In the genomic region with DNA sequence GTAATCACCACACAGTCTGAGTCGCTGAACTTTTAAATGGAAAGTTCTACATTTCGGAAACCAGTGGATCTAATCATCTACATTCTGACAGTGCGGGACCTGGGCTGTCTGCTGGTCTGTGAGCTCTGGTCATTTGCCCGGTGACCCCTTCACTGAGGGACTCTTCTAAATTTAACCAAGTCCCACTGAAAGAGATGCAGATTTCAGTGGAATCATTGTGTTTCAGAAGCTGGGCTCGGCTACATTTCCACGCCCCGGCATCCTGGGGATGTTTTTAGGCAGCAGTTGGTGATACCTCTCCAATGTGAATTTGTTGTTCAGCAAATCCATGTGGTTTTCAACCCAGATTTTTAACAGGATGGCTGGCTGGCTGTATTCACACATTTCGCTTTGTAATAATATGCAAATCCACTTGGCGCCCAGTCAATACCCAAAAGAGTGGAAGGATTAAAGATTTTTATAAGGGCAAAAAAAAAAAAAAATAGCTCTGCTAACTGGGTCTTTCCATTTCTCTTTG, we compare ENCODE assay signal across 16 cellular contexts.
DNase-seq lines count a peak whose midpoint lies in the region; ATAC-seq, FAIRE-seq and TF ChIP-seq lines count a peak whose summit lies in the region.
"Had no signal": no experiment of that assay in that cellular context is flagged by ENCODE, and none has a peak within 500 bp of the region (broad histone marks: within the 10 kb centered on the region; RNA-seq: fewer than 3 reads in every experiment).

No MANE protein-coding gene starts in this region.

- peak overlapping the region; percentile 99 for H3K27ac ChIP-seq in GM23338 (ENCODE audit: low read depth)
- H3K27ac ChIP-seq in prostate gland, result peak overlapping the region; percentile 17 to 41
- H3K27ac ChIP-seq: BLaER1, SJCRH30 had no signal

- TF ChIP-seq POLR2A in prostate gland (IDR thresholded peaks at IDR 0.05), result no peak

- intact Hi-C loops in prostate gland (cut with DNase I), result no loop called here

- H3K4me1 Mint-ChIP-seq in GM23338, result peaks cover 73% of the 10 kb centered on the region
- H3K4me1 Mint-ChIP-seq in brain, result peaks cover 88% of the 10 kb centered on the region

- H3K27me3 Mint-ChIP-seq in GM23338 (ENCODE audit: insufficient read depth, low read depth, poor library complexity) (no peaks in the 10 kb centered on the region), brain (no peaks in the 10 kb centered on the region)

- H3K9me3 Mint-ChIP-seq in GM23338 (no peaks in the 10 kb centered on the region; the same call in 2 of the 3 replicates), brain (no peaks in the 10 kb centered on the region)
- H3K9me3 Mint-ChIP-seq: activated naive CD4-positive, alpha-beta T cell treated with anti-CD3 and anti-CD28 coated beads for 36 hours; natural killer cell treated with Interleukin-12 subunit alpha and Interleukin-12 subunit beta and Interleukin-15 and Interleukin-18, amount 100 ng/mL, for 72 hours had no signal

- H3K27ac Mint-ChIP-seq in GM23338 (peak overlapping the region; percentile 99), brain (peak overlapping the region; percentile 63 to 94 (median 91))
- H3K27ac Mint-ChIP-seq: activated naive CD4-positive, alpha-beta T cell treated with anti-CD3 and anti-CD28 coated beads for 36 hours; natural killer cell treated with Interleukin-12 subunit alpha and Interleukin-12 subunit beta and Interleukin-15 and Interleukin-18, amount 100 ng/mL, for 72 hours had no signal

- H3K4me3 Mint-ChIP-seq in GM23338 (peak overlapping the region; percentile 60), brain (peak overlapping the region; percentile 67 to 83 (median 77))
- H3K4me3 Mint-ChIP-seq: activated naive CD4-positive, alpha-beta T cell treated with anti-CD3 and anti-CD28 coated beads for 36 hours; natural killer cell treated with Interleukin-12 subunit alpha and Interleukin-12 subunit beta and Interleukin-15 and Interleukin-18, amount 100 ng/mL, for 72 hours had no signal

- H3K36me3 Mint-ChIP-seq in GM23338 (ENCODE audit: low read depth), result peaks cover 8% of the 10 kb centered on the region; the same call in 2 of the 3 replicates
- no peaks in the 10 kb centered on the region for H3K36me3 Mint-ChIP-seq in brain
- H3K36me3 Mint-ChIP-seq: natural killer cell treated with Interleukin-12 subunit alpha and Interleukin-12 subunit beta and Interleukin-15 and Interleukin-18, amount 100 ng/mL, for 72 hours had no signal

- no peaks in the 10 kb centered on the region for H4K20me1 ChIP-seq in GM23338 (replicated peaks; ENCODE audit: insufficient read depth)
- H4K20me1 ChIP-seq: BLaER1 had no signal

- ATAC-seq in GM23338, result peak; percentile 5; the same call in 2 of the 3 replicates
- ATAC-seq in GM18861 (IDR thresholded peaks at IDR 0.05; ENCODE audit: unreplicated experiment), result no peak
- ATAC-seq: natural killer cell treated with Interleukin-12 subunit alpha and Interleukin-12 subunit beta and Interleukin-15 and Interleukin-18, amount 100 ng/mL, for 72 hours had no signal

- 58% methylated on average over 9 of the region's 9 CpGs for WGBS in prostate gland

- DNase-seq in GM23338 (ENCODE audit: low spot score) (no peak), prostate gland (ENCODE audit: low spot score) (no peak), urothelium cell line (ENCODE audit: low spot score) (no peak), GDM1 (lab: John Stamatoyannopoulos, UW) (no peak), NCI-H1436 (lab: John Stamatoyannopoulos, UW) (no peak)
- DNase-seq: activated CD4-positive, alpha-beta T cell treated with anti-CD3 and anti-CD28 coated beads for 4 hours; activated naive CD4-positive, alpha-beta T cell treated with anti-CD3 and anti-CD28 coated beads for 36 hours; Kasumi-1; stimulated activated CD4-positive, alpha-beta T cell treated with anti-CD3 and anti-CD28 coated beads, Interleukin-4, amount 100 ng/mL, for 4 hours had no signal

- H3K27me3 ChIP-seq in GM23338 (ENCODE audit: insufficient read depth), result no peaks in the 10 kb centered on the region
- H3K27me3 ChIP-seq in prostate gland (replicated peaks; ENCODE audit: insufficient read depth), result no peaks in the 10 kb centered on the region
- H3K27me3 ChIP-seq: BLaER1, SJCRH30 had no signal

- no peaks in the 10 kb centered on the region for H3K36me3 ChIP-seq in GM23338 (ENCODE audit: insufficient read depth)
- H3K36me3 ChIP-seq in prostate gland, result no peaks in the 10 kb centered on the region
- H3K36me3 ChIP-seq: BLaER1 had no signal

- 0 out of 2 replicates have a peak, but pooled peaks cover 5% of the 10 kb centered on the region for H3F3A ChIP-seq in GM23338 (replicated peaks; ENCODE audit: low read depth)

- peak overlapping the region; percentile 62 for H3K4me2 ChIP-seq in GM23338
- H3K4me2 ChIP-seq: BLaER1 had no signal

- H2AFZ ChIP-seq in GM23338, result no peak overlapping the region

- no peaks in the 10 kb centered on the region for H3K9me2 ChIP-seq in GM23338 (ENCODE audit: insufficient read depth)

- FAIRE-seq in urothelium cell line (lab: Jason Lieb, UNC), result no peak
- FAIRE-seq: H54 had no signal

- H3K4me3 ChIP-seq in GM23338 (peak overlapping the region; percentile 30), iPS-18c (ENCODE audit: insufficient read depth, low read depth, low read length) (peak overlapping the region; percentile 22; the same call in 1 of the 2 replicates), prostate gland (no peak overlapping the region)
- H3K4me3 ChIP-seq: BLaER1, SJCRH30 had no signal

- no peaks in the 10 kb centered on the region for H3K9me3 ChIP-seq in iPS-18c (ENCODE audit: control insufficient read depth, insufficient read depth, low read length)
- H3K9me3 ChIP-seq in prostate gland, result no peaks in the 10 kb centered on the region
- H3K9me3 ChIP-seq: BLaER1, SJCRH30 had no signal

- H3K4me1 ChIP-seq in GM23338 (ENCODE audit: insufficient read depth) (peaks cover 35% of the 10 kb centered on the region), prostate gland (replicated peaks) (no peaks in the 10 kb centered on the region)
- H3K4me1 ChIP-seq: BLaER1, SJCRH30 had no signal

- peaks cover 17% of the 10 kb centered on the region; the same call in 1 of the 2 replicates for H3K79me2 ChIP-seq in GM23338 (replicated peaks; ENCODE audit: insufficient read depth)

- TF ChIP-seq CTCF in GM23338 (conservative IDR thresholded peaks at IDR 0.05; ENCODE audit: low read depth in 2 of 2) (no peak), brain (conservative IDR thresholded peaks at IDR 0.05) (no peak), prostate gland (IDR thresholded peaks at IDR 0.05) (no peak)

TF ChIP-seq in GM23338, 12 proteins besides CTCF, POLR2A, EP300 and RAD21 (continues in another document):
- TF ChIP-seq CREB1 (CRISPR knock-in tag; IDR thresholded peaks at IDR 0.05; ENCODE audit: low read depth) (no peak), ETS1 (IDR thresholded peaks at IDR 0.05) (no peak)

Comparison
In these comparisons a context has a peak if more than half of its experiments do, and no peak if none do; other contexts are left out.
1. H3K4me3 ChIP-seq: peak in GM23338 (single experiment) and iPS-18c (single experiment); none in prostate gland (0 of 2).